ENCODE assay signal across 1 cellular context in genomic region chr2:41926614-41927580, GRCh38.
TF ChIP-seq lines count a peak whose summit lies in the region.

No MANE protein-coding gene starts in this region.

TF ChIP-seq in HepG2, 621 proteins besides CTCF, POLR2A, EP300 and RAD21 (continued from another document):
- no peak for TF ChIP-seq FUBP1 (CRISPR knock-in tag; IDR thresholded peaks at IDR 0.05; ENCODE audit: borderline replicate concordance)
- no peak for TF ChIP-seq MAFF (IDR thresholded peaks at IDR 0.05; ENCODE audit: low read depth, low read length)
- TF ChIP-seq PREB (CRISPR knock-in tag; IDR thresholded peaks at IDR 0.05) = no peak
- TF ChIP-seq SP5 (CRISPR knock-in tag; IDR thresholded peaks at IDR 0.05; ENCODE audit: borderline replicate concordance, low read depth) = no peak
TF ChIP-seq in HepG2: peak in this region for 0.
